In genomic region chr7:23594879-23595604, GRCh38 we compare ENCODE assay signal across 7 cellular contexts. TPM values are rescaled to one million over a fixed set of nuclear protein-coding genes. Genes with fewer than 3 reads are reported as not detected.
DNase-seq lines count a peak whose midpoint lies in the region; ATAC-seq lines count a peak whose summit lies in the region.

No MANE protein-coding gene starts in this region.

- DNase-seq in NOMO-1 treated with DMSO at 0.1 percent for 48 hours (lab: John Stamatoyannopoulos, UW; ENCODE audit: unreplicated experiment) = peak; percentile 75
- DNase-seq in left lobe of liver (ENCODE audit: low spot score) = peak; percentile 49
- DNase-seq in RPMI8226 = no peak
- no peak for DNase-seq in head of caudate nucleus
- no peak for DNase-seq in SW 1271 (lab: John Stamatoyannopoulos, UW)

- intact Hi-C loops in head of caudate nucleus (cut with DNase I) = loop anchor here (10.0 kb wide), 2 partner anchors 50 to 80 kb away; no protein-coding TSS in a partner anchor

- ATAC-seq in GM19023 (IDR thresholded peaks at IDR 0.05; ENCODE audit: unreplicated experiment) = peak; percentile 44
- ATAC-seq in HG02763 (IDR thresholded peaks at IDR 0.05; ENCODE audit: unreplicated experiment) = peak; percentile 51
- ATAC-seq in left lobe of liver = peak; percentile 5

RNA-seq across cellular contexts. Expression of gene CCDC126, which starts 2.1 kb away (rescaled TPM):
- 7.7 TPM for total RNA-seq in left lobe of liver

Comparison
In these comparisons a context has a peak if more than half of its experiments do, and no peak if none do; other contexts are left out.
1. DNase-seq: peak in NOMO-1 treated with DMSO at 0.1 percent for 48 hours (single experiment) and left lobe of liver (single experiment); none in RPMI8226 (single experiment), head of caudate nucleus (0 of 42) and SW 1271 (0 of 2).
2. Peak in every context shown above with its lines, with median percentiles within 50 percentile points of each other: ATAC-seq.